In the genomic region with DNA sequence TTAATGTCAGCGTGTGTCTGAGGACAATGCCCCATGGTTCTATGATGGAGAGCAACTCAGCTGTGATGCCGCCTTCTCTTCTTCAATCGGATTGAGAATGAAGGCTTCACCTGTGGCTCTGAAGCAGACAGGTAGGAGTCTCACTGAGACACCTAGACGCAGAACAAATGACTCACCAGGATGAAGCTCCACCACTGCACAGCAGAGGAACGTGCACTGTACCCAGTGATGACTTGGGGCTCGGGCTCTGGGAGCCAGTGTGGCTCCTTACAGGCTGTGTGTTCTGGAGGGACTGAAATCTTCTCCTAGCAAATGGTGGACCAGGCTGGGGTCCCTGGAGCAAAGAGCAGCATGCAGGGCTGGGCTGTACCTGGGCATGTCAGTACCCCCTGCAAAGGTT, we compare ENCODE assay signal across 20 cellular contexts. TPM values are rescaled to one million over a fixed set of nuclear protein-coding genes. Genes with fewer than 3 reads are reported as not detected.
"Had no signal": no experiment of that assay in that cellular context is flagged by ENCODE, and none has a peak within 500 bp of the region (broad histone marks: within the 10 kb centered on the region; RNA-seq: fewer than 3 reads in every experiment).

No MANE protein-coding gene starts in this region.

- H3K36me3 Mint-ChIP-seq: activated naive CD8-positive, alpha-beta T cell treated with anti-CD3 and anti-CD28 coated beads, Interleukin-2, amount 10 ng/mL, durations not matched to agents 7 days and 5 days; immature natural killer cell; naive B cell; stimulated activated effector memory CD8-positive, alpha-beta T cell treated with anti-CD3 and anti-CD28 coated beads, Interleukin-12 subunit alpha, Interleukin-12 subunit beta, amount 100 ng/mL, for 72 hours had no signal

- H3K4me1 ChIP-seq: gastrocnemius medialis, lower lobe of right lung, parathyroid adenoma had no signal

- H3K79me2 ChIP-seq: parathyroid adenoma had no signal

- H3K27me3 ChIP-seq: brain microvascular endothelial cell, gastrocnemius medialis, heart left ventricle had no signal

- H3K9me3 Mint-ChIP-seq: activated naive CD8-positive, alpha-beta T cell treated with anti-CD3 and anti-CD28 coated beads, Interleukin-2, amount 10 ng/mL, durations not matched to agents 7 days and 5 days; dendritic cell treated with granulocyte-macrophage colony-stimulating factor and Interleukin-4, amounts not matched to agents 40 ng/mL and 50 ng/mL, for 4 days; immature natural killer cell; naive B cell; stimulated activated effector memory CD8-positive, alpha-beta T cell treated with anti-CD3 and anti-CD28 coated beads, Interleukin-12 subunit alpha, Interleukin-12 subunit beta, amount 100 ng/mL, for 72 hours; T-helper 2 cell treated with Interferon-gamma antibody and Interleukin-4, amounts not matched to agents 5 μg/mL and 100 μg/mL, for 36 hours had no signal

- H3K27ac ChIP-seq: brain microvascular endothelial cell, gastrocnemius medialis, heart left ventricle, lower lobe of right lung, parathyroid adenoma, thoracic aorta had no signal

- ATAC-seq: gastrocnemius medialis; lower lobe of right lung; stimulated activated effector memory CD8-positive, alpha-beta T cell treated with anti-CD3 and anti-CD28 coated beads, Interleukin-12 subunit alpha, Interleukin-12 subunit beta, amount 100 ng/mL, for 72 hours had no signal

- H3K4me3 Mint-ChIP-seq: activated naive CD8-positive, alpha-beta T cell treated with anti-CD3 and anti-CD28 coated beads, Interleukin-2, amount 10 ng/mL, durations not matched to agents 7 days and 5 days; dendritic cell treated with granulocyte-macrophage colony-stimulating factor and Interleukin-4, amounts not matched to agents 40 ng/mL and 50 ng/mL, for 4 days; immature natural killer cell; naive B cell; stimulated activated effector memory CD8-positive, alpha-beta T cell treated with anti-CD3 and anti-CD28 coated beads, Interleukin-12 subunit alpha, Interleukin-12 subunit beta, amount 100 ng/mL, for 72 hours; T-helper 2 cell treated with Interferon-gamma antibody and Interleukin-4, amounts not matched to agents 5 μg/mL and 100 μg/mL, for 36 hours had no signal

- H3K36me3 ChIP-seq: brain microvascular endothelial cell, gastrocnemius medialis, heart left ventricle, lower lobe of right lung, thoracic aorta had no signal

- H3K9me3 ChIP-seq: gastrocnemius medialis, heart left ventricle, lower lobe of right lung, thoracic aorta had no signal

- H3K27ac Mint-ChIP-seq: activated naive CD8-positive, alpha-beta T cell treated with anti-CD3 and anti-CD28 coated beads, Interleukin-2, amount 10 ng/mL, durations not matched to agents 7 days and 5 days; dendritic cell treated with granulocyte-macrophage colony-stimulating factor and Interleukin-4, amounts not matched to agents 40 ng/mL and 50 ng/mL, for 4 days; immature natural killer cell; naive B cell; stimulated activated effector memory CD8-positive, alpha-beta T cell treated with anti-CD3 and anti-CD28 coated beads, Interleukin-12 subunit alpha, Interleukin-12 subunit beta, amount 100 ng/mL, for 72 hours; T-helper 2 cell treated with Interferon-gamma antibody and Interleukin-4, amounts not matched to agents 5 μg/mL and 100 μg/mL, for 36 hours had no signal

- DNase-seq: activated CD4-positive, alpha-beta T cell treated with anti-CD3 and anti-CD28 coated beads, Interleukin-2, amount 50 U/mL, for 1 hour; activated naive CD4-positive, alpha-beta T cell; activated naive CD8-positive, alpha-beta T cell treated with anti-CD3 and anti-CD28 coated beads, Interleukin-2, amount 10 ng/mL, durations not matched to agents 7 days and 5 days; activated T-cell treated with anti-CD3 and anti-CD28 coated beads for 4 hours; brain microvascular endothelial cell; cerebellar nuclear complex; effector memory CD4-positive, alpha-beta T cell; gastrocnemius medialis; immature natural killer cell; lower lobe of right lung; naive B cell had no signal

- H3K4me1 Mint-ChIP-seq: immature natural killer cell, naive B cell had no signal

- H3K9ac ChIP-seq: parathyroid adenoma had no signal

- H3K4me3 ChIP-seq: gastrocnemius medialis, heart left ventricle, lower lobe of right lung, thoracic aorta had no signal

- H2AFZ ChIP-seq: parathyroid adenoma had no signal

RNA-seq across cellular contexts. Expression of a gene that starts 44.0 kb away (rescaled TPM):
- total RNA-seq: activated naive CD8-positive, alpha-beta T cell treated with anti-CD3 and anti-CD28 coated beads, Interleukin-2, amount 10 ng/mL, durations not matched to agents 7 days and 5 days; fibroblast of lung; gastrocnemius medialis; heart left ventricle; lower lobe of right lung; renal cortical epithelial cell; thoracic aorta; urinary bladder had no signal
- polyA plus RNA-seq: fibroblast of lung, heart left ventricle, immature natural killer cell, urinary bladder had no signal
